ENCODE assay signal across 37 cellular contexts in the genomic region with DNA sequence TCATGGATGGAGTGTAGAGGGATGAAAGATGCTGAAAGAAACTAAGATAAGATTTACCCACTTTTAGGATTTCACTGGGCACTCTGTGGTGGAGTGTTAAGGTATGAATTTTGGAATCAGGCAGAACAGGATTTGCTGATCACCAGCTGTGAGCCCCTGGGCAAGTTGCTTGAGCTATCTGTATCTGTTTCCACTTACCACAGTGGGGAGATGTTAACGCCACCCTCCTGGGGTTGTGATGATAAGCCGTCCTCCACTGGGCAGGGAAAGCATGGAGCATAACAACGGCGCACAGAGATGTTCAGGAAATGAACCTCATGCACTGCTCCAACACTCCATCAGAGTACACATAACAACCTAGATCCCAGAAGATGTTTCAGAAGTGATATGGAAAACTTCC.
"Had no signal": no experiment of that assay in that cellular context is flagged by ENCODE, and none has a peak within 500 bp of the region (broad histone marks: within the 10 kb centered on the region; RNA-seq: fewer than 3 reads in every experiment).

No MANE protein-coding gene starts in this region.

- H3K4me1 Mint-ChIP-seq: T-cell, T-helper 17 cell had no signal

- ATAC-seq: activated naive CD4-positive, alpha-beta T cell treated with anti-CD3 and anti-CD28 coated beads, Interleukin-2, amount 50 U/mL, for 72 hours; activated T-cell treated with anti-CD3 and anti-CD28 coated beads, Interleukin-2, amount 50 U/mL, for 4 hours; body of pancreas; PC-3; Right ventricle myocardium inferior; SK-N-SH treated with all-trans-retinoic acid at 6 μM for 48 hours; T-cell; T-helper 17 cell had no signal

- DNase-seq: activated B cell treated with CpG ODN at 0.5 μM for 24 hours; activated CD4-positive, alpha-beta memory T cell treated with anti-CD3 and anti-CD28 coated beads for 36 hours; activated CD4-positive, alpha-beta T cell treated with anti-CD3 and anti-CD28 coated beads for 4 hours; activated CD4-positive, alpha-beta T cell treated with anti-CD3 and anti-CD28 coated beads, Interleukin-2, amount 50 U/mL, for 1 hour; activated CD4-positive, CD25-positive, alpha-beta regulatory T cell treated with anti-CD3 and anti-CD28 coated beads, Interleukin-2, amount 50 U/mL, for 72 hours; activated CD8-positive, alpha-beta memory T cell treated with anti-CD3 and anti-CD28 coated beads, Interleukin-2, amount 50 U/mL, for 4 hours; activated gamma-delta T cell treated with Interleukin-2 at 50 U/mL for 16 hours; activated naive CD4-positive, alpha-beta T cell treated with anti-CD3 and anti-CD28 coated beads for 36 hours; activated T-cell treated with anti-CD3 and anti-CD28 coated beads for 4 hours; activated T-cell treated with anti-CD3 and anti-CD28 coated beads, Interleukin-2, amount 50 U/mL, for 4 hours; adrenal gland; body of pancreas; caudate nucleus; cerebellar nuclear complex; NCI-H1092 treated with DMSO at 0.1 percent for 48 hours; NCI-H1417; NCI-H146; NCI-H187; NCI-H2081; NCI-H2171 treated with DMSO at 0.1 percent for 48 hours; NCI-H2227 treated with DMSO at 0.1 percent for 48 hours; NCI-H446; NCI-H510A treated with DMSO at 0.1 percent for 48 hours; NCI-H526 treated with DMSO at 0.1 percent for 48 hours; PC-3; Peyer's patch; SIG-M5; T-cell; T-helper 17 cell had no signal

- H3K27me3 Mint-ChIP-seq: activated B cell treated with CpG ODN at 0.5 μM for 24 hours, T-cell had no signal

- H3K9me3 Mint-ChIP-seq: activated B cell treated with CpG ODN at 0.5 μM for 24 hours; activated CD4-positive, alpha-beta memory T cell treated with anti-CD3 and anti-CD28 coated beads for 36 hours; activated naive CD4-positive, alpha-beta T cell treated with anti-CD3 and anti-CD28 coated beads for 36 hours; activated naive CD4-positive, alpha-beta T cell treated with anti-CD3 and anti-CD28 coated beads, Interleukin-2, amount 50 U/mL, for 72 hours; activated T-cell treated with anti-CD3 and anti-CD28 coated beads, Interleukin-2, amount 50 U/mL, for 4 hours; activated T-helper 1 cell treated with anti-CD3 and anti-CD28 coated beads, Interleukin-12 subunit alpha, Interleukin-12 subunit beta, Interleukin-2, Interleukin-4 antibody, amounts not matched to agents 30 ng/mL and 10 ng/mL and 1 ng/mL, durations not matched to agents 14 hours and 24 hours and 36 hours; T-cell had no signal

- H3K36me3 ChIP-seq: adrenal gland, Peyer's patch had no signal

- H3K27me3 ChIP-seq: adrenal gland, body of pancreas, Peyer's patch had no signal

- H3K9me3 ChIP-seq: adrenal gland, body of pancreas, Peyer's patch had no signal

- H3K4me3 Mint-ChIP-seq: activated B cell treated with CpG ODN at 0.5 μM for 24 hours; activated CD4-positive, alpha-beta memory T cell treated with anti-CD3 and anti-CD28 coated beads for 36 hours; activated naive CD4-positive, alpha-beta T cell treated with anti-CD3 and anti-CD28 coated beads for 36 hours; activated T-cell treated with anti-CD3 and anti-CD28 coated beads, Interleukin-2, amount 50 U/mL, for 4 hours; activated T-helper 1 cell treated with anti-CD3 and anti-CD28 coated beads, Interleukin-12 subunit alpha, Interleukin-12 subunit beta, Interleukin-2, Interleukin-4 antibody, amounts not matched to agents 30 ng/mL and 10 ng/mL and 1 ng/mL, durations not matched to agents 14 hours and 24 hours and 36 hours; T-cell; T-helper 17 cell had no signal

- H3K4me3 ChIP-seq: adrenal gland, body of pancreas, Peyer's patch had no signal

- H3K27ac Mint-ChIP-seq: activated B cell treated with CpG ODN at 0.5 μM for 24 hours; activated CD4-positive, alpha-beta memory T cell treated with anti-CD3 and anti-CD28 coated beads for 36 hours; activated naive CD4-positive, alpha-beta T cell treated with anti-CD3 and anti-CD28 coated beads for 36 hours; activated naive CD4-positive, alpha-beta T cell treated with anti-CD3 and anti-CD28 coated beads, Interleukin-2, amount 50 U/mL, for 72 hours; activated T-helper 1 cell treated with anti-CD3 and anti-CD28 coated beads, Interleukin-12 subunit alpha, Interleukin-12 subunit beta, Interleukin-2, Interleukin-4 antibody, amounts not matched to agents 30 ng/mL and 10 ng/mL and 1 ng/mL, durations not matched to agents 14 hours and 24 hours and 36 hours; T-cell; T-helper 17 cell had no signal

- H3K27ac ChIP-seq: adrenal gland, body of pancreas, Peyer's patch, RWPE1, VCaP had no signal

- H3K4me1 ChIP-seq: adrenal gland, body of pancreas, Peyer's patch had no signal

- H3K36me3 Mint-ChIP-seq: activated CD4-positive, alpha-beta memory T cell treated with anti-CD3 and anti-CD28 coated beads for 36 hours; activated naive CD4-positive, alpha-beta T cell treated with anti-CD3 and anti-CD28 coated beads, Interleukin-2, amount 50 U/mL, for 72 hours; T-cell had no signal

- FAIRE-seq: astrocyte, bronchial epithelial cell had no signal
